In the genomic region with DNA sequence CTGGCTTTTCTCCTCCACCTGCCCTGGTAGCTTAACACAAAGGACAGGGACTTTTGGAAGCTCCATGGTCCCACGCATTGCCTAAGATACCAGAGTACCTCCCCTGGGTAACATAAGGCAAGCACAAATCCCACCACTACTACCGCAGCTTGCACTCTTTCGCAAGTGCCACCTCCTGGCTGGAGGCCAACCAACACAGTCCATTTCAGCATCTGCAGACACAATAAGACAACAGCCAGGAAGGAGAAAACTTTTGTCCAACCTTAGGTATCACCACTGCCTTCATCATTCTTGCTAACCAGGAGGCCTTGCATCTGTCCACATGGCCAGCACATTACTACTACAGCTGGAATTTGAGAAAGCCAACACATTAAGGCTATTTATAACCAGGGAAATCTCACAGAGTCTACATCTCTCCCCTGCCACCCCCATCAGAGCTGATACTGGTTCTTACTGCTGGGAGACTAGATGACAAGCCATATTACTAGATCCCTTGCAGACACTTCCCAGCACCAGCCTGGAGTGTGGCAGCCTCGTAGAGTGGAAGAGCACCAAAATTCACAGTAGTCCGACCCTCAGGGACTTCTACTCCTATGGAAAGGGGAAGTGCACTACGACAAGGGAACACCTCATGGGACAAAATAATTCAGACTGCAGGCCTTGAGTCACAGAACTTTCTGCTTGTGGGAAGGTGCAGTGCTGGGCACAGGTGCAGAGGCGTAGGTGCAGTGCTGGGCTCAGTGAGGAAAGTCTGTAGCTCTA, we compare ENCODE assay signal across 17 cellular contexts. TPM values are rescaled to one million over a fixed set of nuclear protein-coding genes. Genes with fewer than 3 reads are reported as not detected.
A peak's percentile ranks its signal among the peaks of the same experiment; 100 is the strongest.
DNase-seq lines count a peak whose midpoint lies in the region; ATAC-seq and TF ChIP-seq lines count a peak whose summit lies in the region.
"Had no signal": no experiment of that assay in that cellular context is flagged by ENCODE, and none has a peak within 500 bp of the region (broad histone marks: within the 10 kb centered on the region; RNA-seq: fewer than 3 reads in every experiment).

No MANE protein-coding gene starts in this region.

- no peak overlapping the region for H3K4me3 ChIP-seq in AG10803 (ENCODE audit: low read length)
- no peak overlapping the region for H3K4me3 ChIP-seq in HFF-Myc (replicated peaks; ENCODE audit: low read depth, low read length)
- H3K4me3 ChIP-seq: esophagus muscularis mucosa, skin epidermis, suprapubic skin had no signal

- intact Hi-C loops in left cardiac atrium (cut with DNase I): no loop called here

- ATAC-seq in left cardiac atrium: peak; percentile 83 to 91
- no peak for ATAC-seq in HG02884 (IDR thresholded peaks at IDR 0.05; ENCODE audit: unreplicated experiment)
- ATAC-seq in HG02981 (IDR thresholded peaks at IDR 0.05; ENCODE audit: unreplicated experiment): no peak

- DNase-seq in AG10803 (ENCODE audit: low read depth) (peak; percentile 45), HFF-Myc (ENCODE audit: extremely low read depth, low read depth) (peak; percentile 24), SKM-1 treated with dmso at 0.1 percent for 144 hours (lab: John Stamatoyannopoulos, UW; ENCODE audit: unreplicated experiment) (peak; percentile 52), left cardiac atrium (no peak), NCI-H146 treated with DMSO at 0.1 percent for 48 hours (lab: John Stamatoyannopoulos, UW; ENCODE audit: unreplicated experiment) (no peak)
- no peak for DNase-seq in activated effector memory CD4-positive, alpha-beta T cell treated with anti-CD3 and anti-CD28 coated beads, Interleukin-2, amount 50 U/mL, for 16 hours
- DNase-seq: activated CD4-positive, alpha-beta T cell treated with anti-CD3 and anti-CD28 coated beads, Interleukin-2, amount 50 U/mL, for 48 hours; activated gamma-delta T cell; CD4-positive, alpha-beta T cell; cerebellar nuclear complex; NCI-H1417; NCI-H748 treated with DMSO at 0.1 percent for 48 hours had no signal

- no peak for TF ChIP-seq CTCF in AG10803 (conservative IDR thresholded peaks at IDR 0.05; ENCODE audit: low read length)
- TF ChIP-seq CTCF in HFF-Myc (IDR thresholded peaks at IDR 0.05; ENCODE audit: low read depth, low read length, missing control alignments): no peak

RNA-seq across cellular contexts. Expression of a gene that starts 39.8 kb away (rescaled TPM):
- total RNA-seq in left cardiac atrium: 10 to 100 TPM; 26.9 to 28.1 TPM

Comparison
In these comparisons a context has a peak if more than half of its experiments do, and no peak if none do; other contexts are left out.
1. DNase-seq: peak in AG10803 (single experiment), HFF-Myc (single experiment) and SKM-1 treated with dmso at 0.1 percent for 144 hours (single experiment); none in left cardiac atrium (single experiment), activated effector memory CD4-positive, alpha-beta T cell treated with anti-CD3 and anti-CD28 coated beads, Interleukin-2, amount 50 U/mL, for 16 hours (single experiment) and NCI-H146 treated with DMSO at 0.1 percent for 48 hours (single experiment).
2. ATAC-seq: peak in left cardiac atrium (2 of 2); none in HG02884 (single experiment) and HG02981 (single experiment).